In genomic region chr5:158500019-158500418, GRCh38 we compare ENCODE assay signal across 23 cellular contexts.
"Had no signal": no experiment of that assay in that cellular context is flagged by ENCODE, and none has a peak within 500 bp of the region (broad histone marks: within the 10 kb centered on the region; RNA-seq: fewer than 3 reads in every experiment).

No MANE protein-coding gene starts in this region.

- H3K9ac ChIP-seq: neural progenitor cell, parathyroid adenoma had no signal

- H3K27me3 Mint-ChIP-seq: central memory CD8-positive, alpha-beta T cell; dendritic cell treated with granulocyte-macrophage colony-stimulating factor and Interleukin-4, amounts not matched to agents 40 ng/mL and 50 ng/mL, for 4 days; stimulated activated naive B cell treated with anti-CD40 and anti-IgM and Interleukin-4, amounts not matched to agents 10 μg/mL and 1 μg/mL and 100 μg/mL, for 72 hours; stimulated activated naive CD8-positive, alpha-beta T cell treated with anti-CD3 and anti-CD28 coated beads, Interleukin-15, Interleukin-2, amounts not matched to agents 100 ng/mL and 50 ng/mL, for 24 hours had no signal

- H3K4me1 Mint-ChIP-seq: central memory CD8-positive, alpha-beta T cell; natural killer cell had no signal

- H3K27ac Mint-ChIP-seq: dendritic cell treated with granulocyte-macrophage colony-stimulating factor and Interleukin-4, amounts not matched to agents 40 ng/mL and 50 ng/mL, for 4 days; endodermal cell; natural killer cell; neural progenitor cell; progenitor cell of endocrine pancreas; stimulated activated naive B cell treated with anti-CD40 and anti-IgM and Interleukin-4, amounts not matched to agents 10 μg/mL and 1 μg/mL and 100 μg/mL, for 72 hours; stimulated activated naive CD8-positive, alpha-beta T cell treated with anti-CD3 and anti-CD28 coated beads, Interleukin-15, Interleukin-2, amounts not matched to agents 100 ng/mL and 50 ng/mL, for 24 hours had no signal

- H3K9me3 Mint-ChIP-seq: central memory CD8-positive, alpha-beta T cell had no signal

- ATAC-seq: left lung; lower lobe of right lung; natural killer cell; stimulated activated naive B cell treated with anti-CD40 and anti-IgM and Interleukin-4, amounts not matched to agents 10 μg/mL and 1 μg/mL and 100 μg/mL, for 72 hours; upper lobe of right lung had no signal

- H3K36me3 ChIP-seq: colonic mucosa, esophagus muscularis mucosa, left lung, lower lobe of right lung, neural progenitor cell, sigmoid colon, spleen, suprapubic skin, transverse colon, upper lobe of right lung, uterus had no signal

- H3K79me2 ChIP-seq: parathyroid adenoma had no signal

- H3K36me3 Mint-ChIP-seq: neural progenitor cell had no signal

- H3K4me3 ChIP-seq: colonic mucosa, esophagus muscularis mucosa, left lung, lower lobe of right lung, neural progenitor cell, sigmoid colon, skin epidermis, spleen, suprapubic skin, transverse colon, upper lobe of right lung, uterus had no signal

- H3K27ac ChIP-seq: colonic mucosa, esophagus muscularis mucosa, left lung, lower lobe of right lung, neural progenitor cell, parathyroid adenoma, spleen, upper lobe of right lung had no signal

- DNase-seq: colonic mucosa; effector CD8-positive, alpha-beta T cell; endodermal cell; foreskin melanocyte; glutamatergic neuron; left lung; lower lobe of right lung; natural killer cell; sigmoid colon; spleen; stimulated activated naive B cell treated with anti-CD40 and anti-IgM and Interleukin-4, amounts not matched to agents 10 μg/mL and 1 μg/mL and 100 μg/mL, for 72 hours; transverse colon; upper lobe of right lung; uterus had no signal

- H3K4me3 Mint-ChIP-seq: central memory CD8-positive, alpha-beta T cell; dendritic cell treated with granulocyte-macrophage colony-stimulating factor and Interleukin-4, amounts not matched to agents 40 ng/mL and 50 ng/mL, for 4 days; endodermal cell; natural killer cell; neural progenitor cell; stimulated activated naive B cell treated with anti-CD40 and anti-IgM and Interleukin-4, amounts not matched to agents 10 μg/mL and 1 μg/mL and 100 μg/mL, for 72 hours; stimulated activated naive CD8-positive, alpha-beta T cell treated with anti-CD3 and anti-CD28 coated beads, Interleukin-15, Interleukin-2, amounts not matched to agents 100 ng/mL and 50 ng/mL, for 24 hours had no signal

- H3K9me3 ChIP-seq: colonic mucosa, left lung, lower lobe of right lung, sigmoid colon, suprapubic skin, transverse colon, upper lobe of right lung, uterus had no signal

- H3K27me3 ChIP-seq: colonic mucosa, esophagus muscularis mucosa, left lung, neural progenitor cell, sigmoid colon, spleen, suprapubic skin, transverse colon, upper lobe of right lung, uterus had no signal

- H3K4me1 ChIP-seq: colonic mucosa, left lung, lower lobe of right lung, parathyroid adenoma, sigmoid colon, transverse colon, upper lobe of right lung had no signal

- H3K4me2 ChIP-seq: neural progenitor cell had no signal

- H2AFZ ChIP-seq: neural progenitor cell, parathyroid adenoma had no signal
